ENCODE assay signal across 8 cellular contexts in genomic region chr14:100524933-100525243, GRCh38.
DNase-seq lines count a peak whose midpoint lies in the region; ATAC-seq and TF ChIP-seq lines count a peak whose summit lies in the region.

No MANE protein-coding gene starts in this region.

- TF ChIP-seq CTCF in A673 (conservative IDR thresholded peaks at IDR 0.05; ENCODE audit: low read depth, low read length): peak; percentile 73
- TF ChIP-seq CTCF in GM12875 (IDR thresholded peaks at IDR 0.05; ENCODE audit: borderline replicate concordance, insufficient read depth, low read depth, low read length): peak; percentile 37; the same call in 1 of the 2 replicates

- no peak overlapping the region for H3K4me3 ChIP-seq in A673 (ENCODE audit: low read depth, low read length, poor library complexity, severe bottlenecking)
- H3K4me3 ChIP-seq in GM12875 (ENCODE audit: low read depth, low read length): no peak overlapping the region

- no peaks in the 10 kb centered on the region for H3K36me3 ChIP-seq in A673 (ENCODE audit: insufficient read depth, low read length, poor library complexity, severe bottlenecking)

- intact Hi-C loops in A673 (cut with micrococcal nuclease; ENCODE audit: unreplicated experiment): loop anchor here (2.0 to 10.0 kb wide), 2 partner anchors 120 to 140 kb away; no protein-coding TSS in a partner anchor

- BruUV-seq in A673 (replicated peaks; lab: Mats Ljungman, UMichigan): no TSS peak

- CTCF ChIA-PET in A673 (lab: Charles Lee): interaction anchor here (0.5 to 1.6 kb wide), 3 partner anchors 121 to 1395 kb away, joined by 4 to 11 read pairs (median 8); no protein-coding TSS in a partner anchor

- POLR2A ChIA-PET in A673 (lab: Charles Lee; ENCODE audit: low non-redundant PET): no interaction called here

- no peak for ATAC-seq in HG03571 (IDR thresholded peaks at IDR 0.05; ENCODE audit: unreplicated experiment)
- ATAC-seq in HG03039 (IDR thresholded peaks at IDR 0.05; ENCODE audit: unreplicated experiment): no peak
- ATAC-seq in GM21360 (IDR thresholded peaks at IDR 0.05; ENCODE audit: unreplicated experiment): no peak

- peak; percentile 47 for DNase-seq in A673 (ENCODE audit: low spot score)
- DNase-seq in UCSD-AML1 (lab: John Stamatoyannopoulos, UW; ENCODE audit: unreplicated experiment): peak; percentile 73
- DNase-seq in iPS-NIHi11 (ENCODE audit: low spot score): peak; percentile 72
- no peak for DNase-seq in DMS53 treated with DMSO at 0.1 percent for 48 hours (lab: John Stamatoyannopoulos, UW; ENCODE audit: unreplicated experiment)

- no peaks in the 10 kb centered on the region for H3K27me3 ChIP-seq in A673 (replicated peaks; ENCODE audit: insufficient read depth, low read depth, low read length, poor library complexity)

- H3K9me3 ChIP-seq in A673 (ENCODE audit: low read depth, low read length, poor library complexity, severe bottlenecking): no peaks in the 10 kb centered on the region

- peaks cover 4% of the 10 kb centered on the region for H3K4me1 ChIP-seq in A673 (ENCODE audit: insufficient read depth, low read length, poor library complexity, severe bottlenecking)

- no peak overlapping the region for H3K27ac ChIP-seq in A673 (ENCODE audit: low read depth, low read length, poor library complexity, severe bottlenecking)
